ENCODE assay signal across 7 cellular contexts in genomic region chr13:100247937-100248336, GRCh38.
"Had no signal": no experiment of that assay in that cellular context is flagged by ENCODE, and none has a peak within 500 bp of the region (broad histone marks: within the 10 kb centered on the region; RNA-seq: fewer than 3 reads in every experiment).

No MANE protein-coding gene starts in this region.

- DNase-seq: H9, HCEC 1CT, IMR-90, KBM-7 had no signal

- H3K4me3 Mint-ChIP-seq: GM23338, H9 had no signal

- H3K27ac Mint-ChIP-seq: GM23338, H9 had no signal

- H3K4me3 ChIP-seq: GM23338 had no signal

- FAIRE-seq: H1, HTR-8/SVneo had no signal

- ATAC-seq: GM23338 had no signal
